10 cellular contexts compared by ENCODE assay signal in genomic region chr2:99648115-99648850, GRCh38.
DNase-seq lines count a peak whose midpoint lies in the region; TF ChIP-seq lines count a peak whose summit lies in the region.
"Had no signal": no experiment of that assay in that cellular context is flagged by ENCODE, and none has a peak within 500 bp of the region (broad histone marks: within the 10 kb centered on the region; RNA-seq: fewer than 3 reads in every experiment).

No MANE protein-coding gene starts in this region.

- H3K27ac ChIP-seq in subcutaneous abdominal adipose tissue (ENCODE audit: low read depth, low read length) = peak overlapping the region; percentile 87
- H3K27ac ChIP-seq in ovary = peak overlapping the region in 1 of 2 donors; percentile 16
- no peak overlapping the region for H3K27ac ChIP-seq in mesendoderm (ENCODE audit: low read depth, low read length)
- H3K27ac ChIP-seq: cardiac muscle cell had no signal

- no peak overlapping the region for H3K18ac ChIP-seq in mesendoderm (ENCODE audit: low read length)

- no peaks in the 10 kb centered on the region for H3K79me1 ChIP-seq in mesendoderm (ENCODE audit: low read length)

- TF ChIP-seq POLR2A in ovary (IDR thresholded peaks at IDR 0.05) = no peak

- H2BK5ac ChIP-seq in mesendoderm (ENCODE audit: low read length) = no peak overlapping the region

- WGBS in ovary, 3 donors = 25 to 36% (median 30%) methylated on average over 4 of the region's 4 CpGs
- no CpG with 5 or more reads among the region's 4 CpGs for WGBS in mesendoderm (ENCODE audit: extremely low coverage, insufficient coverage, low lambda C conversion rate)

- H3K4me1 ChIP-seq in subcutaneous abdominal adipose tissue (ENCODE audit: control insufficient read depth in 5 of 5, insufficient read depth in 5 of 5, low read length in 5 of 5) (peaks cover 8 to 45% (median 37%) of the 10 kb centered on the region in 5 donors), ovary (ENCODE audit: insufficient read depth) (peaks cover 7% of the 10 kb centered on the region), mesendoderm (ENCODE audit: control insufficient read depth, low read depth, low read length) (peaks cover 10% of the 10 kb centered on the region)

- H3K9me3 ChIP-seq in subcutaneous abdominal adipose tissue (ENCODE audit: control insufficient read depth in 5 of 5, low read length in 5 of 5) (no peaks in the 10 kb centered on the region), ovary (no peaks in the 10 kb centered on the region)

- DNase-seq in M059J (ENCODE audit: low read depth) (peak; percentile 47), astrocyte of the hippocampus (ENCODE audit: low read depth, low spot score) (peak; percentile 73), kidney glomerular epithelial cell (lab: John Stamatoyannopoulos, UW) (peak; percentile 31), SW 1271 (lab: John Stamatoyannopoulos, UW) (no peak), ovary (no peak), NCI-H2196 treated with DMSO at 0.1 percent for 48 hours (lab: John Stamatoyannopoulos, UW; ENCODE audit: unreplicated experiment) (no peak), mesendoderm (no peak)
- DNase-seq: NCI-H2171 had no signal

- peak overlapping the region in 1 of 5 donors; percentile 19 for H3K4me3 ChIP-seq in subcutaneous abdominal adipose tissue (ENCODE audit: low read depth in 1 of 5, low read length in 5 of 5)
- no peak overlapping the region for H3K4me3 ChIP-seq in ovary
- H3K4me3 ChIP-seq in mesendoderm (ENCODE audit: low read length) = no peak overlapping the region
- H3K4me3 ChIP-seq: cardiac muscle cell had no signal

- H3K56ac ChIP-seq in mesendoderm (ENCODE audit: low read length) = no peak overlapping the region

- H3K23ac ChIP-seq in mesendoderm (ENCODE audit: low read length) = no peak overlapping the region

- intact Hi-C loops in ovary (cut with DNase I) = no loop called here

- H3K36me3 ChIP-seq in subcutaneous abdominal adipose tissue (ENCODE audit: control insufficient read depth in 5 of 5, insufficient read depth in 5 of 5, low read length in 5 of 5) (no peaks in the 10 kb centered on the region), ovary (no peaks in the 10 kb centered on the region), mesendoderm (ENCODE audit: control insufficient read depth, insufficient read depth, low read length) (no peaks in the 10 kb centered on the region)
- H3K36me3 ChIP-seq: cardiac muscle cell had no signal

- no peaks in the 10 kb centered on the region for H3K79me2 ChIP-seq in mesendoderm (ENCODE audit: control insufficient read depth, insufficient read depth, low read length)

- TF ChIP-seq CTCF in ovary (IDR thresholded peaks at IDR 0.05) = no peak

- H4K5ac ChIP-seq in mesendoderm (ENCODE audit: low read length) = no peak overlapping the region

- no peak overlapping the region for H3K4ac ChIP-seq in mesendoderm (ENCODE audit: low read depth, low read length)

- H2BK120ac ChIP-seq in mesendoderm (ENCODE audit: low read depth, low read length) = no peak overlapping the region

- H3K9ac ChIP-seq in subcutaneous abdominal adipose tissue (ENCODE audit: low read length in 5 of 5) = peak overlapping the region in 1 of 5 donors; percentile 9
- no peak overlapping the region for H3K9ac ChIP-seq in mesendoderm (ENCODE audit: low read length)

- no peak overlapping the region for H2BK15ac ChIP-seq in mesendoderm (replicated peaks; ENCODE audit: low read depth)

- no peak overlapping the region for H4K8ac ChIP-seq in mesendoderm (ENCODE audit: low read depth, low read length)

- H3K4me2 ChIP-seq in mesendoderm (ENCODE audit: low read length) = no peak overlapping the region

- H3K27me3 ChIP-seq in subcutaneous abdominal adipose tissue (ENCODE audit: control insufficient read depth in 5 of 5, insufficient read depth in 4 of 5, low read length in 5 of 5) (no peaks in the 10 kb centered on the region), ovary (no peaks in the 10 kb centered on the region), mesendoderm (ENCODE audit: insufficient read depth, low read length, poor library complexity) (no peaks in the 10 kb centered on the region)
- H3K27me3 ChIP-seq: cardiac muscle cell had no signal

- no peak overlapping the region for H2AK5ac ChIP-seq in mesendoderm (ENCODE audit: low read length)

- no peak for TF ChIP-seq EP300 in ovary (IDR thresholded peaks at IDR 0.05)

Comparison
In these comparisons a context has a peak if more than half of its experiments do, and no peak if none do; other contexts are left out.
1. DNase-seq: peak in M059J (single experiment), astrocyte of the hippocampus (single experiment) and kidney glomerular epithelial cell (single experiment); none in SW 1271 (0 of 2), ovary (0 of 5), NCI-H2196 treated with DMSO at 0.1 percent for 48 hours (single experiment) and mesendoderm (single experiment).